Comparison of ENCODE assay signal across 2 cellular contexts in genomic region chr17:79627184-79627765, GRCh38.
TF ChIP-seq lines count a peak whose summit lies in the region.

No MANE protein-coding gene starts in this region.

TF ChIP-seq in SK-N-SH, 30 proteins besides CTCF, POLR2A, EP300 and RAD21 (continued from another document):
- TF ChIP-seq MAX (IDR thresholded peaks at IDR 0.05; ENCODE audit: low read depth) (no peak), MXI1 (IDR thresholded peaks at IDR 0.05; ENCODE audit: low read depth, low read length) (no peak), TEAD4 (IDR thresholded peaks at IDR 0.05; ENCODE audit: borderline replicate concordance, insufficient read depth) (no peak), ZBTB33 (IDR thresholded peaks at IDR 0.05; ENCODE audit: borderline replicate concordance, low read depth) (no peak), YY1 (IDR thresholded peaks at IDR 0.05; ENCODE audit: low read depth) (no peak), SIN3A (IDR thresholded peaks at IDR 0.05; ENCODE audit: borderline replicate concordance, low read depth, low read length) (no peak), TCF12 (IDR thresholded peaks at IDR 0.05) (no peak), RXRA (IDR thresholded peaks at IDR 0.05; ENCODE audit: borderline replicate concordance, low read depth) (no peak), NRF1 (IDR thresholded peaks at IDR 0.05; ENCODE audit: low read depth, low read length) (no peak), NFIC (IDR thresholded peaks at IDR 0.05; ENCODE audit: borderline replicate concordance) (no peak)
- TF ChIP-seq, protein P1, sequence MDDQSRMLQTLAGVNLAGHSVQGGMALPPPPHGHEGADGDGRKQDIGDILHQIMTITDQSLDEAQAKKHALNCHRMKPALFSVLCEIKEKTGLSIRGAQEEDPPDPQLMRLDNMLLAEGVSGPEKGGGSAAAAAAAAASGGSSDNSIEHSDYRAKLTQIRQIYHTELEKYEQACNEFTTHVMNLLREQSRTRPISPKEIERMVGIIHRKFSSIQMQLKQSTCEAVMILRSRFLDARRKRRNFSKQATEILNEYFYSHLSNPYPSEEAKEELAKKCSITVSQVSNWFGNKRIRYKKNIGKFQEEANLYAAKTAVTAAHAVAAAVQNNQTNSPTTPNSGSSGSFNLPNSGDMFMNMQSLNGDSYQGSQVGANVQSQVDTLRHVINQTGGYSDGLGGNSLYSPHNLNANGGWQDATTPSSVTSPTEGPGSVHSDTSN (IDR thresholded peaks at IDR 0.05) = no peak
- TF ChIP-seq, protein P2, sequence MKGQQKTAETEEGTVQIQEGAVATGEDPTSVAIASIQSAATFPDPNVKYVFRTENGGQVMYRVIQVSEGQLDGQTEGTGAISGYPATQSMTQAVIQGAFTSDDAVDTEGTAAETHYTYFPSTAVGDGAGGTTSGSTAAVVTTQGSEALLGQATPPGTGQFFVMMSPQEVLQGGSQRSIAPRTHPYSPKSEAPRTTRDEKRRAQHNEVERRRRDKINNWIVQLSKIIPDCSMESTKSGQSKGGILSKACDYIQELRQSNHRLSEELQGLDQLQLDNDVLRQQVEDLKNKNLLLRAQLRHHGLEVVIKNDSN (IDR thresholded peaks at IDR 0.05; ENCODE audit: borderline replicate concordance, low read depth) = no peak

TF ChIP-seq in SK-N-SH treated with all-trans-retinoic acid at 6 μM for 48 hours, 23 proteins besides CTCF, POLR2A, EP300 and RAD21 (continued from another document):
- TF ChIP-seq, protein P3, sequence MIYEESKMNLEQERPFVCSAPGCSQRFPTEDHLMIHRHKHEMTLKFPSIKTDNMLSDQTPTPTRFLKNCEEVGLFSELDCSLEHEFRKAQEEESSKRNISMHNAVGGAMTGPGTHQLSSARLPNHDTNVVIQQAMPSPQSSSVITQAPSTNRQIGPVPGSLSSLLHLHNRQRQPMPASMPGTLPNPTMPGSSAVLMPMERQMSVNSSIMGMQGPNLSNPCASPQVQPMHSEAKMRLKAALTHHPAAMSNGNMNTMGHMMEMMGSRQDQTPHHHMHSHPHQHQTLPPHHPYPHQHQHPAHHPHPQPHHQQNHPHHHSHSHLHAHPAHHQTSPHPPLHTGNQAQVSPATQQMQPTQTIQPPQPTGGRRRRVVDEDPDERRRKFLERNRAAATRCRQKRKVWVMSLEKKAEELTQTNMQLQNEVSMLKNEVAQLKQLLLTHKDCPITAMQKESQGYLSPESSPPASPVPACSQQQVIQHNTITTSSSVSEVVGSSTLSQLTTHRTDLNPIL (CRISPR knock-in tag; IDR thresholded peaks at IDR 0.05; ENCODE audit: low read depth) = no peak
- TF ChIP-seq, protein P4, sequence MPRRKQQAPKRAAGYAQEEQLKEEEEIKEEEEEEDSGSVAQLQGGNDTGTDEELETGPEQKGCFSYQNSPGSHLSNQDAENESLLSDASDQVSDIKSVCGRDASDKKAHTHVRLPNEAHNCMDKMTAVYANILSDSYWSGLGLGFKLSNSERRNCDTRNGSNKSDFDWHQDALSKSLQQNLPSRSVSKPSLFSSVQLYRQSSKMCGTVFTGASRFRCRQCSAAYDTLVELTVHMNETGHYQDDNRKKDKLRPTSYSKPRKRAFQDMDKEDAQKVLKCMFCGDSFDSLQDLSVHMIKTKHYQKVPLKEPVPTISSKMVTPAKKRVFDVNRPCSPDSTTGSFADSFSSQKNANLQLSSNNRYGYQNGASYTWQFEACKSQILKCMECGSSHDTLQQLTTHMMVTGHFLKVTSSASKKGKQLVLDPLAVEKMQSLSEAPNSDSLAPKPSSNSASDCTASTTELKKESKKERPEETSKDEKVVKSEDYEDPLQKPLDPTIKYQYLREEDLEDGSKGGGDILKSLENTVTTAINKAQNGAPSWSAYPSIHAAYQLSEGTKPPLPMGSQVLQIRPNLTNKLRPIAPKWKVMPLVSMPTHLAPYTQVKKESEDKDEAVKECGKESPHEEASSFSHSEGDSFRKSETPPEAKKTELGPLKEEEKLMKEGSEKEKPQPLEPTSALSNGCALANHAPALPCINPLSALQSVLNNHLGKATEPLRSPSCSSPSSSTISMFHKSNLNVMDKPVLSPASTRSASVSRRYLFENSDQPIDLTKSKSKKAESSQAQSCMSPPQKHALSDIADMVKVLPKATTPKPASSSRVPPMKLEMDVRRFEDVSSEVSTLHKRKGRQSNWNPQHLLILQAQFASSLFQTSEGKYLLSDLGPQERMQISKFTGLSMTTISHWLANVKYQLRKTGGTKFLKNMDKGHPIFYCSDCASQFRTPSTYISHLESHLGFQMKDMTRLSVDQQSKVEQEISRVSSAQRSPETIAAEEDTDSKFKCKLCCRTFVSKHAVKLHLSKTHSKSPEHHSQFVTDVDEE (CRISPR knock-in tag; IDR thresholded peaks at IDR 0.05) = no peak
- TF ChIP-seq CSDC2 (CRISPR knock-in tag; IDR thresholded peaks at IDR 0.05) (no peak), OSR1 (CRISPR knock-in tag; IDR thresholded peaks at IDR 0.05) (no peak), GLIS3 (CRISPR knock-in tag; IDR thresholded peaks at IDR 0.05) (no peak), ZFP3 (CRISPR knock-in tag; IDR thresholded peaks at IDR 0.05) (no peak), PATZ1 (CRISPR knock-in tag; IDR thresholded peaks at IDR 0.05; ENCODE audit: borderline replicate concordance) (no peak), ZFP30 (CRISPR knock-in tag; IDR thresholded peaks at IDR 0.05) (no peak), ZNF8 (CRISPR knock-in tag; IDR thresholded peaks at IDR 0.05) (no peak), ARNTL (CRISPR knock-in tag; IDR thresholded peaks at IDR 0.05; ENCODE audit: borderline replicate concordance, low read depth) (no peak), ESRRG (CRISPR knock-in tag; IDR thresholded peaks at IDR 0.05) (no peak), ZC3H10 (CRISPR knock-in tag; IDR thresholded peaks at IDR 0.05) (no peak), TOX (CRISPR knock-in tag; IDR thresholded peaks at IDR 0.05; ENCODE audit: borderline replicate concordance) (no peak), BACH2 (CRISPR knock-in tag; IDR thresholded peaks at IDR 0.05; ENCODE audit: borderline replicate concordance) (no peak), ZNF70 (CRISPR knock-in tag; IDR thresholded peaks at IDR 0.05) (no peak), ZNF565 (CRISPR knock-in tag; conservative IDR thresholded peaks at IDR 0.05; ENCODE audit: low read depth) (no peak)
